ENCODE assay signal across 12 cellular contexts in the genomic region with DNA sequence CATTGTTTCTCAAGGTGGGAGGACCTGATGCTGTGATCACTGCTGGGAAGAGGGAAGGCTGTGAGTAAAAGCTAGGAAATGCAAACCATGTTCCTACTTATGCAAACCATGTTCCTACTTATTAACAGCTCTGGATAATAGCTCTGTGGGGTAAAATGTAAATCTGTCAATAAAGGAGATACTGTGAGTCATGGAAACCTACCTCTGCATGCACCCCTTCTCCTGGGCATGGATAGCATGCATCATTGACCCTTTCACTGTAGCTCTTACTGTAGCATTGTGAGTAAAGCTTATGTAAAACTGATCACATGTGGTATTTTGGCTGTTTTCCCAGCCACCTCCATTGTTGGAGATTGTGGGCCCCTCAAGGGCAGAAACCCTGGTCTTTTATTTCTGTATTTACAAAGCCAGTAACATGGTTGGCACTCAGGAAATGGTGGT.
DNase-seq lines count a peak whose midpoint lies in the region; ATAC-seq and TF ChIP-seq lines count a peak whose summit lies in the region.
"Had no signal": no experiment of that assay in that cellular context is flagged by ENCODE, and none has a peak within 500 bp of the region (broad histone marks: within the 10 kb centered on the region; RNA-seq: fewer than 3 reads in every experiment).

No MANE protein-coding gene starts in this region.

- ATAC-seq in HG03175 (IDR thresholded peaks at IDR 0.05; ENCODE audit: unreplicated experiment) (no peak), SK-N-SH treated with all-trans-retinoic acid at 6 μM for 48 hours (no peak), GM18868 (IDR thresholded peaks at IDR 0.05; ENCODE audit: unreplicated experiment) (no peak)
- ATAC-seq: activated CD4-positive, alpha-beta T cell treated with anti-CD3 and anti-CD28 coated beads for 36 hours had no signal

- in situ Hi-C loops in ACHN (cut with HindIII; ENCODE audit: low pct_ligation_motif_present, low pct_unique_long_range_greater_than_20kb, low sequenced_read_pairs), result loop anchor here (25.0 kb wide), 1 partner anchor 210 kb away; no protein-coding TSS in a partner anchor

- H3K36me3 ChIP-seq in HUES64 (ENCODE audit: insufficient read depth, low read length), result no peaks in the 10 kb centered on the region
- H3K36me3 ChIP-seq: transverse colon had no signal

- H3K9me3 ChIP-seq in HUES64 (ENCODE audit: insufficient read depth, low read depth, low read length), result no peaks in the 10 kb centered on the region
- H3K9me3 ChIP-seq: transverse colon had no signal

- H3K4me1 ChIP-seq in HUES64 (ENCODE audit: insufficient read depth, low read length), result peaks cover 33% of the 10 kb centered on the region
- H3K4me1 ChIP-seq: transverse colon had no signal

- H3K27ac ChIP-seq in HUES64 (ENCODE audit: low read depth, low read length) (peak overlapping the region; percentile 68; the same call in 1 of the 2 replicates), epithelial cell of prostate (peak overlapping the region; percentile 56)
- H3K27ac ChIP-seq: transverse colon had no signal

- DNase-seq in ACHN (peak; percentile 55), NCI-H526 treated with DMSO at 0.1 percent for 48 hours (lab: John Stamatoyannopoulos, UW) (peak; percentile 85), epithelial cell of prostate (ENCODE audit: low read depth, low spot score) (peak; percentile 69), NCI-H2171 treated with DMSO at 0.1 percent for 48 hours (lab: John Stamatoyannopoulos, UW) (no peak)
- DNase-seq: activated CD4-positive, alpha-beta T cell treated with anti-CD3 and anti-CD28 coated beads for 36 hours; cortex of kidney; SW 1271; transverse colon had no signal

- H3K4me3 ChIP-seq in HUES64 (ENCODE audit: low read length), result no peak overlapping the region
- H3K4me3 ChIP-seq: transverse colon had no signal

- no peak overlapping the region for H3K9ac ChIP-seq in HUES64 (ENCODE audit: low read depth, low read length)

- peaks cover 65% of the 10 kb centered on the region for H3K27me3 ChIP-seq in HUES64 (ENCODE audit: insufficient read depth, low read length)
- H3K27me3 ChIP-seq: transverse colon had no signal

TF ChIP-seq in SK-N-SH treated with all-trans-retinoic acid at 6 μM for 48 hours, 23 proteins besides CTCF, POLR2A, EP300 and RAD21:
- TF ChIP-seq RARB (CRISPR knock-in tag; IDR thresholded peaks at IDR 0.05) (no peak), OSR1 (CRISPR knock-in tag; IDR thresholded peaks at IDR 0.05) (no peak), ZC3H10 (CRISPR knock-in tag; IDR thresholded peaks at IDR 0.05) (no peak), GLIS3 (CRISPR knock-in tag; IDR thresholded peaks at IDR 0.05) (no peak), ZNF565 (CRISPR knock-in tag; conservative IDR thresholded peaks at IDR 0.05; ENCODE audit: low read depth) (no peak), SNAI2 (CRISPR knock-in tag; IDR thresholded peaks at IDR 0.05) (no peak), PATZ1 (CRISPR knock-in tag; IDR thresholded peaks at IDR 0.05; ENCODE audit: borderline replicate concordance) (no peak), ISL1 (CRISPR knock-in tag; IDR thresholded peaks at IDR 0.05) (no peak), ESRRG (CRISPR knock-in tag; IDR thresholded peaks at IDR 0.05) (no peak), ZFP3 (CRISPR knock-in tag; IDR thresholded peaks at IDR 0.05) (no peak), TCF4 (CRISPR knock-in tag; IDR thresholded peaks at IDR 0.05; ENCODE audit: borderline replicate concordance) (no peak), PPARA (CRISPR knock-in tag; IDR thresholded peaks at IDR 0.05; ENCODE audit: borderline replicate concordance) (no peak), TOX (CRISPR knock-in tag; IDR thresholded peaks at IDR 0.05; ENCODE audit: borderline replicate concordance) (no peak), BACH2 (CRISPR knock-in tag; IDR thresholded peaks at IDR 0.05; ENCODE audit: borderline replicate concordance) (no peak), ARNTL (CRISPR knock-in tag; IDR thresholded peaks at IDR 0.05; ENCODE audit: borderline replicate concordance, low read depth) (no peak)
- TF ChIP-seq, protein P1, sequence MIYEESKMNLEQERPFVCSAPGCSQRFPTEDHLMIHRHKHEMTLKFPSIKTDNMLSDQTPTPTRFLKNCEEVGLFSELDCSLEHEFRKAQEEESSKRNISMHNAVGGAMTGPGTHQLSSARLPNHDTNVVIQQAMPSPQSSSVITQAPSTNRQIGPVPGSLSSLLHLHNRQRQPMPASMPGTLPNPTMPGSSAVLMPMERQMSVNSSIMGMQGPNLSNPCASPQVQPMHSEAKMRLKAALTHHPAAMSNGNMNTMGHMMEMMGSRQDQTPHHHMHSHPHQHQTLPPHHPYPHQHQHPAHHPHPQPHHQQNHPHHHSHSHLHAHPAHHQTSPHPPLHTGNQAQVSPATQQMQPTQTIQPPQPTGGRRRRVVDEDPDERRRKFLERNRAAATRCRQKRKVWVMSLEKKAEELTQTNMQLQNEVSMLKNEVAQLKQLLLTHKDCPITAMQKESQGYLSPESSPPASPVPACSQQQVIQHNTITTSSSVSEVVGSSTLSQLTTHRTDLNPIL (CRISPR knock-in tag; IDR thresholded peaks at IDR 0.05; ENCODE audit: low read depth), result no peak
- TF ChIP-seq, protein P2, sequence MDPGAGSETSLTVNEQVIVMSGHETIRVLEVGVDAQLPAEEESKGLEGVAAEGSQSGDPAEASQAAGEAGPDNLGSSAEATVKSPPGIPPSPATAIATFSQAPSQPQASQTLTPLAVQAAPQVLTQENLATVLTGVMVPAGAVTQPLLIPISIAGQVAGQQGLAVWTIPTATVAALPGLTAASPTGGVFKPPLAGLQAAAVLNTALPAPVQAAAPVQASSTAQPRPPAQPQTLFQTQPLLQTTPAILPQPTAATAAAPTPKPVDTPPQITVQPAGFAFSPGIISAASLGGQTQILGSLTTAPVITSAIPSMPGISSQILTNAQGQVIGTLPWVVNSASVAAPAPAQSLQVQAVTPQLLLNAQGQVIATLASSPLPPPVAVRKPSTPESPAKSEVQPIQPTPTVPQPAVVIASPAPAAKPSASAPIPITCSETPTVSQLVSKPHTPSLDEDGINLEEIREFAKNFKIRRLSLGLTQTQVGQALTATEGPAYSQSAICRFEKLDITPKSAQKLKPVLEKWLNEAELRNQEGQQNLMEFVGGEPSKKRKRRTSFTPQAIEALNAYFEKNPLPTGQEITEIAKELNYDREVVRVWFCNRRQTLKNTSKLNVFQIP (CRISPR knock-in tag; IDR thresholded peaks at IDR 0.05; ENCODE audit: borderline replicate concordance, low read depth), result no peak
- TF ChIP-seq, protein P3, sequence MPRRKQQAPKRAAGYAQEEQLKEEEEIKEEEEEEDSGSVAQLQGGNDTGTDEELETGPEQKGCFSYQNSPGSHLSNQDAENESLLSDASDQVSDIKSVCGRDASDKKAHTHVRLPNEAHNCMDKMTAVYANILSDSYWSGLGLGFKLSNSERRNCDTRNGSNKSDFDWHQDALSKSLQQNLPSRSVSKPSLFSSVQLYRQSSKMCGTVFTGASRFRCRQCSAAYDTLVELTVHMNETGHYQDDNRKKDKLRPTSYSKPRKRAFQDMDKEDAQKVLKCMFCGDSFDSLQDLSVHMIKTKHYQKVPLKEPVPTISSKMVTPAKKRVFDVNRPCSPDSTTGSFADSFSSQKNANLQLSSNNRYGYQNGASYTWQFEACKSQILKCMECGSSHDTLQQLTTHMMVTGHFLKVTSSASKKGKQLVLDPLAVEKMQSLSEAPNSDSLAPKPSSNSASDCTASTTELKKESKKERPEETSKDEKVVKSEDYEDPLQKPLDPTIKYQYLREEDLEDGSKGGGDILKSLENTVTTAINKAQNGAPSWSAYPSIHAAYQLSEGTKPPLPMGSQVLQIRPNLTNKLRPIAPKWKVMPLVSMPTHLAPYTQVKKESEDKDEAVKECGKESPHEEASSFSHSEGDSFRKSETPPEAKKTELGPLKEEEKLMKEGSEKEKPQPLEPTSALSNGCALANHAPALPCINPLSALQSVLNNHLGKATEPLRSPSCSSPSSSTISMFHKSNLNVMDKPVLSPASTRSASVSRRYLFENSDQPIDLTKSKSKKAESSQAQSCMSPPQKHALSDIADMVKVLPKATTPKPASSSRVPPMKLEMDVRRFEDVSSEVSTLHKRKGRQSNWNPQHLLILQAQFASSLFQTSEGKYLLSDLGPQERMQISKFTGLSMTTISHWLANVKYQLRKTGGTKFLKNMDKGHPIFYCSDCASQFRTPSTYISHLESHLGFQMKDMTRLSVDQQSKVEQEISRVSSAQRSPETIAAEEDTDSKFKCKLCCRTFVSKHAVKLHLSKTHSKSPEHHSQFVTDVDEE (CRISPR knock-in tag; IDR thresholded peaks at IDR 0.05), result no peak
